8 cellular contexts compared by ENCODE assay signal in genomic region chr3:105518806-105519418, GRCh38.
DNase-seq lines count a peak whose midpoint lies in the region; ATAC-seq and TF ChIP-seq lines count a peak whose summit lies in the region.

No MANE protein-coding gene starts in this region.

- H3K36me3 Mint-ChIP-seq in stimulated activated effector memory CD8-positive, alpha-beta T cell treated with anti-CD3 and anti-CD28 coated beads, Interleukin-12 subunit alpha, Interleukin-12 subunit beta, amount 100 ng/mL, for 72 hours, result no peaks in the 10 kb centered on the region

- no peak overlapping the region for H3K4me3 ChIP-seq in astrocyte of the cerebellum (ENCODE audit: low read depth, low read length)

- no peaks in the 10 kb centered on the region for H3K9me3 Mint-ChIP-seq in stimulated activated effector memory CD8-positive, alpha-beta T cell treated with anti-CD3 and anti-CD28 coated beads, Interleukin-12 subunit alpha, Interleukin-12 subunit beta, amount 100 ng/mL, for 72 hours

- H3K27ac Mint-ChIP-seq in stimulated activated effector memory CD8-positive, alpha-beta T cell treated with anti-CD3 and anti-CD28 coated beads, Interleukin-12 subunit alpha, Interleukin-12 subunit beta, amount 100 ng/mL, for 72 hours, result no peak overlapping the region

- no peak overlapping the region for H3K4me3 Mint-ChIP-seq in stimulated activated effector memory CD8-positive, alpha-beta T cell treated with anti-CD3 and anti-CD28 coated beads, Interleukin-12 subunit alpha, Interleukin-12 subunit beta, amount 100 ng/mL, for 72 hours

- ATAC-seq in GM21367 (IDR thresholded peaks at IDR 0.05; ENCODE audit: unreplicated experiment) (peak; percentile 83), HG03558 (IDR thresholded peaks at IDR 0.05; ENCODE audit: extremely low read depth, unreplicated experiment) (peak; percentile 81)
- ATAC-seq in stimulated activated effector memory CD8-positive, alpha-beta T cell treated with anti-CD3 and anti-CD28 coated beads, Interleukin-12 subunit alpha, Interleukin-12 subunit beta, amount 100 ng/mL, for 72 hours, result peak; percentile 70

- DNase-seq in activated CD8-positive, alpha-beta memory T cell treated with anti-CD3 and anti-CD28 coated beads, Interleukin-2, amount 50 U/mL, for 1 hour (ENCODE audit: extremely low read depth), result peak; percentile 0
- no peak for DNase-seq in activated CD8-positive, alpha-beta memory T cell treated with anti-CD3 and anti-CD28 coated beads for 24 hours
- DNase-seq in NCI-H748 treated with DMSO at 0.1 percent for 48 hours (lab: John Stamatoyannopoulos, UW), result peak; percentile 49
- peak; percentile 59 for DNase-seq in astrocyte of the cerebellum (ENCODE audit: low read depth)
- peak; percentile 23 for DNase-seq in iPS DF 19.7 (ENCODE audit: low read depth, low spot score)
- DNase-seq in stimulated activated effector memory CD8-positive, alpha-beta T cell treated with anti-CD3 and anti-CD28 coated beads, Interleukin-12 subunit alpha, Interleukin-12 subunit beta, amount 100 ng/mL, for 72 hours (ENCODE audit: low spot score in 2 of 2), result no peak

- in situ Hi-C loops in astrocyte of the cerebellum (cut with HindIII; ENCODE audit: low sequenced_read_pairs), result no loop called here

- peak; percentile 45 for TF ChIP-seq CTCF in astrocyte of the cerebellum (IDR thresholded peaks at IDR 0.05; ENCODE audit: low read depth, low read length, missing control alignments)

- H3K4me1 Mint-ChIP-seq in stimulated activated effector memory CD8-positive, alpha-beta T cell treated with anti-CD3 and anti-CD28 coated beads, Interleukin-12 subunit alpha, Interleukin-12 subunit beta, amount 100 ng/mL, for 72 hours, result no peaks in the 10 kb centered on the region

Comparison
In these comparisons a context has a peak if more than half of its experiments do, and no peak if none do; other contexts are left out.
1. DNase-seq: peak in activated CD8-positive, alpha-beta memory T cell treated with anti-CD3 and anti-CD28 coated beads, Interleukin-2, amount 50 U/mL, for 1 hour (single experiment), NCI-H748 treated with DMSO at 0.1 percent for 48 hours (single experiment), astrocyte of the cerebellum (single experiment) and iPS DF 19.7 (single experiment); none in activated CD8-positive, alpha-beta memory T cell treated with anti-CD3 and anti-CD28 coated beads for 24 hours (single experiment) and stimulated activated effector memory CD8-positive, alpha-beta T cell treated with anti-CD3 and anti-CD28 coated beads, Interleukin-12 subunit alpha, Interleukin-12 subunit beta, amount 100 ng/mL, for 72 hours (0 of 2).
2. Peak in every context shown above with its lines, with median percentiles within 50 percentile points of each other: ATAC-seq.